Comparison of ENCODE assay signal across 19 cellular contexts in genomic region chr11:9681583-9682372, GRCh38. TPM values are rescaled to one million over a fixed set of nuclear protein-coding genes. Genes with fewer than 3 reads are reported as not detected.
A peak's percentile ranks its signal among the peaks of the same experiment; 100 is the strongest.
DNase-seq lines count a peak whose midpoint lies in the region; ATAC-seq lines count a peak whose summit lies in the region.
"Had no signal": no experiment of that assay in that cellular context is flagged by ENCODE, and none has a peak within 500 bp of the region (broad histone marks: within the 10 kb centered on the region; RNA-seq: fewer than 3 reads in every experiment).

No MANE protein-coding gene starts in this region.

- no peak overlapping the region for H3K27ac ChIP-seq in mesendoderm (ENCODE audit: low read depth, low read length)
- H3K27ac ChIP-seq: BLaER1, coronary artery had no signal

- no peaks in the 10 kb centered on the region for H3K36me3 ChIP-seq in mesendoderm (ENCODE audit: control insufficient read depth, insufficient read depth, low read length)

- no peak overlapping the region for H3K4me3 Mint-ChIP-seq in effector memory CD8-positive, alpha-beta T cell
- H3K4me3 Mint-ChIP-seq: activated CD4-positive, alpha-beta T cell treated with anti-CD3 and anti-CD28 coated beads, Interleukin-2, amount 10 ng/mL, durations not matched to agents 7 days and 5 days; activated T-helper 1 cell treated with anti-CD3 and anti-CD28 coated beads, Interleukin-12 subunit alpha, Interleukin-12 subunit beta, Interleukin-2, Interleukin-4 antibody, amounts not matched to agents 30 ng/mL and 10 ng/mL and 1 ng/mL, durations not matched to agents 14 hours and 24 hours and 36 hours; naive thymus-derived CD8-positive, alpha-beta T cell; T-cell had no signal

- no peak overlapping the region for H3K18ac ChIP-seq in mesendoderm (ENCODE audit: low read length)

- no peak overlapping the region for H3K4me3 ChIP-seq in mesendoderm (ENCODE audit: low read length)
- H3K4me3 ChIP-seq: BLaER1, coronary artery had no signal

- no peaks in the 10 kb centered on the region for H3K9me3 Mint-ChIP-seq in effector memory CD8-positive, alpha-beta T cell
- H3K9me3 Mint-ChIP-seq: activated CD4-positive, alpha-beta T cell treated with anti-CD3 and anti-CD28 coated beads, Interleukin-2, amount 10 ng/mL, durations not matched to agents 7 days and 5 days; activated T-helper 1 cell treated with anti-CD3 and anti-CD28 coated beads, Interleukin-12 subunit alpha, Interleukin-12 subunit beta, Interleukin-2, Interleukin-4 antibody, amounts not matched to agents 30 ng/mL and 10 ng/mL and 1 ng/mL, durations not matched to agents 14 hours and 24 hours and 36 hours; naive thymus-derived CD8-positive, alpha-beta T cell; T-cell had no signal

- H2AK5ac ChIP-seq in mesendoderm (ENCODE audit: low read length): no peak overlapping the region

- peaks cover 16% of the 10 kb centered on the region for H3K79me1 ChIP-seq in mesendoderm (ENCODE audit: low read length)

- H4K8ac ChIP-seq in mesendoderm (ENCODE audit: low read depth, low read length): no peak overlapping the region

- peak overlapping the region; percentile 25 for H3K56ac ChIP-seq in mesendoderm (ENCODE audit: low read length)

- ATAC-seq in GM18511 (IDR thresholded peaks at IDR 0.05; ENCODE audit: unreplicated experiment) (peak; percentile 53), GM21528 (IDR thresholded peaks at IDR 0.05; ENCODE audit: low FRiP score, unreplicated experiment) (peak; percentile 42), HG03460 (IDR thresholded peaks at IDR 0.05; ENCODE audit: unreplicated experiment) (peak; percentile 40)
- ATAC-seq in effector memory CD8-positive, alpha-beta T cell (replicated peaks): no peak
- ATAC-seq: naive thymus-derived CD8-positive, alpha-beta T cell had no signal

- no peak overlapping the region for H2BK15ac ChIP-seq in mesendoderm (replicated peaks; ENCODE audit: low read depth)

- no peak overlapping the region for H3K4ac ChIP-seq in mesendoderm (ENCODE audit: low read depth, low read length)

- no peak overlapping the region for H3K23ac ChIP-seq in mesendoderm (ENCODE audit: low read length)

- H3K4me1 ChIP-seq in mesendoderm (ENCODE audit: control insufficient read depth, low read depth, low read length): peaks cover 7% of the 10 kb centered on the region
- H3K4me1 ChIP-seq: BLaER1 had no signal

- no peak overlapping the region for H3K9ac ChIP-seq in mesendoderm (ENCODE audit: low read length)
- H3K9ac ChIP-seq: BLaER1 had no signal

- no peaks in the 10 kb centered on the region for H3K27me3 Mint-ChIP-seq in effector memory CD8-positive, alpha-beta T cell
- H3K27me3 Mint-ChIP-seq: activated CD4-positive, alpha-beta T cell treated with anti-CD3 and anti-CD28 coated beads, Interleukin-2, amount 10 ng/mL, durations not matched to agents 7 days and 5 days; naive thymus-derived CD8-positive, alpha-beta T cell; T-cell had no signal

- no peak overlapping the region for H2BK5ac ChIP-seq in mesendoderm (ENCODE audit: low read length)

- H3K36me3 Mint-ChIP-seq in effector memory CD8-positive, alpha-beta T cell (ENCODE audit: insufficient read depth): no peaks in the 10 kb centered on the region
- H3K36me3 Mint-ChIP-seq: naive thymus-derived CD8-positive, alpha-beta T cell; T-cell had no signal

- no peaks in the 10 kb centered on the region for H3K27me3 ChIP-seq in mesendoderm (ENCODE audit: insufficient read depth, low read length, poor library complexity)
- H3K27me3 ChIP-seq: BLaER1 had no signal

- no peak overlapping the region for H3K27ac Mint-ChIP-seq in effector memory CD8-positive, alpha-beta T cell
- H3K27ac Mint-ChIP-seq: activated CD4-positive, alpha-beta T cell treated with anti-CD3 and anti-CD28 coated beads, Interleukin-2, amount 10 ng/mL, durations not matched to agents 7 days and 5 days; activated T-helper 1 cell treated with anti-CD3 and anti-CD28 coated beads, Interleukin-12 subunit alpha, Interleukin-12 subunit beta, Interleukin-2, Interleukin-4 antibody, amounts not matched to agents 30 ng/mL and 10 ng/mL and 1 ng/mL, durations not matched to agents 14 hours and 24 hours and 36 hours; naive thymus-derived CD8-positive, alpha-beta T cell; T-cell had no signal

- no peak overlapping the region for H3K4me2 ChIP-seq in mesendoderm (ENCODE audit: low read length)
- H3K4me2 ChIP-seq: BLaER1 had no signal

- no CpG with 5 or more reads among the region's 2 CpGs for WGBS in mesendoderm (ENCODE audit: extremely low coverage, insufficient coverage, low lambda C conversion rate)

- H4K5ac ChIP-seq in mesendoderm (ENCODE audit: low read length): no peak overlapping the region

- no peaks in the 10 kb centered on the region for H3K4me1 Mint-ChIP-seq in effector memory CD8-positive, alpha-beta T cell (ENCODE audit: low read depth in 2 of 2)
- H3K4me1 Mint-ChIP-seq: activated CD4-positive, alpha-beta T cell treated with anti-CD3 and anti-CD28 coated beads, Interleukin-2, amount 10 ng/mL, durations not matched to agents 7 days and 5 days had no signal

- H2BK120ac ChIP-seq in mesendoderm (ENCODE audit: low read depth, low read length): no peak overlapping the region

- peaks cover 23% of the 10 kb centered on the region for H3K79me2 ChIP-seq in mesendoderm (ENCODE audit: control insufficient read depth, insufficient read depth, low read length)

- DNase-seq in mesendoderm (no peak), DMS 273 treated with DMSO at 0.1 percent for 48 hours (lab: John Stamatoyannopoulos, UW) (no peak), SW480 (ENCODE audit: low spot score) (no peak)
- no peak for DNase-seq in activated CD8-positive, alpha-beta memory T cell treated with anti-CD3 and anti-CD28 coated beads, Interleukin-2, amount 50 U/mL, for 48 hours
- no peak for DNase-seq in effector memory CD8-positive, alpha-beta T cell
- DNase-seq: activated CD4-positive, alpha-beta T cell treated with anti-CD3 and anti-CD28 coated beads, Interleukin-2, amount 10 ng/mL, durations not matched to agents 7 days and 5 days; amniotic stem cell; EL; naive thymus-derived CD8-positive, alpha-beta T cell; NCI-H1092; NCI-H446; stimulated activated CD4-positive, alpha-beta T cell treated with anti-CD3 and anti-CD28 coated beads, Interleukin-1b, Interleukin-23, amount 100 ng/mL, for 48 hours; T-cell had no signal

RNA-seq across cellular contexts. Expression of gene SWAP70, which starts 17.9 kb away (rescaled TPM):
- polyA plus RNA-seq in mesendoderm (2013, experiment 1 of 2): 30.9 TPM
- polyA plus RNA-seq in mesendoderm (2013, experiment 2 of 2): 33.0 TPM
